ENCODE assay signal across 10 cellular contexts in the genomic region with DNA sequence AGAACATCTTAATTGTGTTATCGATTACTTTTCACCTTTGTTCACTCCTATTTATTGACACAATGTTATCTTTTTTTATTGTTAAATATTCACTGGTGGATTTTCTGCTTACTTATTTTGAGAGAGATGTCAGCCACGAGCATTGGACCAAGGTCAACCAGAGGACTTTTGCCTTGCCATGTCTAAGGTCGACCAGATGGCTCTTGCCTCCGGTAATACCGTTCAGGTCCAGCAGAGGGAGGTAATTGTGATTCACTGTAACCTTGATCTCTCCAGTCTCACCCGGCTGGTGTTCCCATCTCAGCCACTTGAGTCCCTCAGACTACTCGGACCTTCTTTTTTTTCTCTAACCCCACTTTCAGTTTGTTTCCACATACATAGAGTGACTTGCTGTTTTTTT.
DNase-seq lines count a peak whose midpoint lies in the region; ATAC-seq, FAIRE-seq and TF ChIP-seq lines count a peak whose summit lies in the region.
"Had no signal": no experiment of that assay in that cellular context is flagged by ENCODE, and none has a peak within 500 bp of the region (broad histone marks: within the 10 kb centered on the region; RNA-seq: fewer than 3 reads in every experiment).

No MANE protein-coding gene starts in this region.

- FAIRE-seq in pancreas (lab: Jason Lieb, UNC) = no peak

- peaks cover 33% of the 10 kb centered on the region for H3K79me2 ChIP-seq in Karpas-422 (ENCODE audit: low read length)

- H3K27me3 ChIP-seq in Karpas-422 (ENCODE audit: low read length) = no peaks in the 10 kb centered on the region
- no peaks in the 10 kb centered on the region for H3K27me3 ChIP-seq in dorsolateral prefrontal cortex
- no peaks in the 10 kb centered on the region for H3K27me3 ChIP-seq in pancreas

- POLR2A ChIA-PET in activated naive CD8-positive, alpha-beta T cell treated with anti-CD3 and anti-CD28 coated beads, Interleukin-2, amount 10 ng/mL, durations not matched to agents 7 days and 5 days (lab: Charles Lee) = no interaction called here

- TF ChIP-seq CTCF in osteocyte (IDR thresholded peaks at IDR 0.05) (no peak), dorsolateral prefrontal cortex (IDR thresholded peaks at IDR 0.05 in 54 of 56, conservative IDR thresholded peaks at IDR 0.05 in 2 of 56; ENCODE audit: low read depth in 1 of 56, partially characterized antibody in 56 of 56) (peak in 5 of 56 donors; percentile 7 to 15 (median 9)), pancreas (IDR thresholded peaks at IDR 0.05) (no peak)

- WGBS in pancreas, 2 donors = 88 to 92% methylated on average over 7 of the region's 7 CpGs

- DNase-seq in activated T-cell treated with anti-CD3 and anti-CD28 coated beads, Interleukin-2, amount 50 U/mL, for 72 hours = peak; percentile 18 to 32
- DNase-seq in activated T-cell treated with anti-CD3 and anti-CD28 coated beads for 4 hours (no peak), Karpas-422 (peak; percentile 50), osteocyte (ENCODE audit: extremely low spot score, unreplicated experiment) (peak; percentile 73), dorsolateral prefrontal cortex (no peak), pancreas (no peak)
- DNase-seq in activated naive CD8-positive, alpha-beta T cell treated with anti-CD3 and anti-CD28 coated beads, Interleukin-2, amount 10 ng/mL, durations not matched to agents 7 days and 5 days = peak; percentile 33
- DNase-seq: midbrain had no signal

- H3K9me3 Mint-ChIP-seq in activated T-cell treated with anti-CD3 and anti-CD28 coated beads, Interleukin-2, amount 50 U/mL, for 72 hours = peaks cover 42 to 57% of the 10 kb centered on the region in 2 donors
- peaks cover 44% of the 10 kb centered on the region for H3K9me3 Mint-ChIP-seq in activated naive CD8-positive, alpha-beta T cell treated with anti-CD3 and anti-CD28 coated beads, Interleukin-2, amount 10 ng/mL, durations not matched to agents 7 days and 5 days
- H3K9me3 Mint-ChIP-seq in osteocyte (ENCODE audit: unreplicated experiment) = peaks cover 79% of the 10 kb centered on the region

- no peak for ATAC-seq in activated T-cell treated with anti-CD3 and anti-CD28 coated beads, Interleukin-2, amount 50 U/mL, for 72 hours (replicated peaks in 1 of 2)
- no peak for ATAC-seq in activated naive CD8-positive, alpha-beta T cell treated with anti-CD3 and anti-CD28 coated beads, Interleukin-2, amount 10 ng/mL, durations not matched to agents 7 days and 5 days (ENCODE audit: low read depth)
- ATAC-seq in HG03469 (IDR thresholded peaks at IDR 0.05; ENCODE audit: unreplicated experiment) (no peak), pancreas (no peak)

- H3K27ac Mint-ChIP-seq in activated T-cell treated with anti-CD3 and anti-CD28 coated beads, Interleukin-2, amount 50 U/mL, for 72 hours = no peak overlapping the region
- no peak overlapping the region for H3K27ac Mint-ChIP-seq in activated naive CD8-positive, alpha-beta T cell treated with anti-CD3 and anti-CD28 coated beads, Interleukin-2, amount 10 ng/mL, durations not matched to agents 7 days and 5 days
- H3K27ac Mint-ChIP-seq in osteocyte (ENCODE audit: unreplicated experiment) = no peak overlapping the region

- H3K9ac ChIP-seq in Karpas-422 (ENCODE audit: low read length) = no peak overlapping the region

- H3K36me3 Mint-ChIP-seq in activated T-cell treated with anti-CD3 and anti-CD28 coated beads, Interleukin-2, amount 50 U/mL, for 72 hours (ENCODE audit: insufficient read depth in 2 of 2) = peaks cover 57 to 90% of the 10 kb centered on the region in 2 donors
- H3K36me3 Mint-ChIP-seq in activated naive CD8-positive, alpha-beta T cell treated with anti-CD3 and anti-CD28 coated beads, Interleukin-2, amount 10 ng/mL, durations not matched to agents 7 days and 5 days = peaks cover 39% of the 10 kb centered on the region
- H3K36me3 Mint-ChIP-seq in osteocyte (ENCODE audit: unreplicated experiment) = peaks cover 83% of the 10 kb centered on the region

- no peak overlapping the region for H2AFZ ChIP-seq in Karpas-422 (ENCODE audit: low read length)

- H3K36me3 ChIP-seq in Karpas-422 (ENCODE audit: insufficient read depth, low read length) (peaks cover 31% of the 10 kb centered on the region), pancreas (no peaks in the 10 kb centered on the region)

- H3K4me1 Mint-ChIP-seq in activated T-cell treated with anti-CD3 and anti-CD28 coated beads, Interleukin-2, amount 50 U/mL, for 72 hours (ENCODE audit: low read depth) = no peaks in the 10 kb centered on the region
- no peaks in the 10 kb centered on the region for H3K4me1 Mint-ChIP-seq in activated naive CD8-positive, alpha-beta T cell treated with anti-CD3 and anti-CD28 coated beads, Interleukin-2, amount 10 ng/mL, durations not matched to agents 7 days and 5 days
- H3K4me1 Mint-ChIP-seq in osteocyte (ENCODE audit: unreplicated experiment) = peaks cover 5% of the 10 kb centered on the region

- H3K4me3 ChIP-seq in Karpas-422 (ENCODE audit: low read length) = no peak overlapping the region
- no peak overlapping the region for H3K4me3 ChIP-seq in dorsolateral prefrontal cortex
- no peak overlapping the region for H3K4me3 ChIP-seq in pancreas
- H3K4me3 ChIP-seq: SK-N-MC had no signal

- no peak overlapping the region for H3K4me3 Mint-ChIP-seq in activated T-cell treated with anti-CD3 and anti-CD28 coated beads, Interleukin-2, amount 50 U/mL, for 72 hours
- H3K4me3 Mint-ChIP-seq in activated naive CD8-positive, alpha-beta T cell treated with anti-CD3 and anti-CD28 coated beads, Interleukin-2, amount 10 ng/mL, durations not matched to agents 7 days and 5 days = no peak overlapping the region
- no peak overlapping the region for H3K4me3 Mint-ChIP-seq in osteocyte (ENCODE audit: unreplicated experiment)

- no peak overlapping the region for H3K4me2 ChIP-seq in Karpas-422 (ENCODE audit: low read depth, low read length, poor library complexity, severe bottlenecking)

- H3K27ac ChIP-seq in Karpas-422 (ENCODE audit: low read length) (no peak overlapping the region), dorsolateral prefrontal cortex (no peak overlapping the region), pancreas (no peak overlapping the region)
- H3K27ac ChIP-seq: SK-N-MC had no signal

- H3K4me1 ChIP-seq in Karpas-422 (ENCODE audit: low read length) (no peaks in the 10 kb centered on the region), pancreas (no peaks in the 10 kb centered on the region)

- H3K9me3 ChIP-seq in Karpas-422 (ENCODE audit: low read length) = peaks cover 33% of the 10 kb centered on the region
- H3K9me3 ChIP-seq in pancreas = no peaks in the 10 kb centered on the region

- no peaks in the 10 kb centered on the region for H4K20me1 ChIP-seq in Karpas-422 (ENCODE audit: insufficient read depth, low read depth, low read length)

- no peaks in the 10 kb centered on the region for H3K9me2 ChIP-seq in Karpas-422 (replicated peaks; ENCODE audit: insufficient read depth, low read length)

- intact Hi-C loops in dorsolateral prefrontal cortex (cut with DNase I) (no loop called here), pancreas (cut with DNase I) (no loop called here)

- H3K27me3 Mint-ChIP-seq in activated T-cell treated with anti-CD3 and anti-CD28 coated beads, Interleukin-2, amount 50 U/mL, for 72 hours (ENCODE audit: low read depth) = no peaks in the 10 kb centered on the region
- H3K27me3 Mint-ChIP-seq in activated naive CD8-positive, alpha-beta T cell treated with anti-CD3 and anti-CD28 coated beads, Interleukin-2, amount 10 ng/mL, durations not matched to agents 7 days and 5 days = no peaks in the 10 kb centered on the region
- H3K27me3 Mint-ChIP-seq in osteocyte (ENCODE audit: unreplicated experiment) = no peaks in the 10 kb centered on the region

Comparison
In these comparisons a context has a peak if more than half of its experiments do, and no peak if none do; other contexts are left out.
1. DNase-seq: peak in activated T-cell treated with anti-CD3 and anti-CD28 coated beads, Interleukin-2, amount 50 U/mL, for 72 hours (2 of 2), Karpas-422 (single experiment), activated naive CD8-positive, alpha-beta T cell treated with anti-CD3 and anti-CD28 coated beads, Interleukin-2, amount 10 ng/mL, durations not matched to agents 7 days and 5 days (single experiment) and osteocyte (single experiment); none in activated T-cell treated with anti-CD3 and anti-CD28 coated beads for 4 hours (single experiment), dorsolateral prefrontal cortex (0 of 10) and pancreas (0 of 6).